In genomic region chr6:149457316-149457884, GRCh38 we compare ENCODE assay signal across 27 cellular contexts. TPM values are rescaled to one million over a fixed set of nuclear protein-coding genes. Genes with fewer than 3 reads are reported as not detected.
DNase-seq lines count a peak whose midpoint lies in the region; ATAC-seq and TF ChIP-seq lines count a peak whose summit lies in the region.
"Had no signal": no experiment of that assay in that cellular context is flagged by ENCODE, and none has a peak within 500 bp of the region (broad histone marks: within the 10 kb centered on the region; RNA-seq: fewer than 3 reads in every experiment).

No MANE protein-coding gene starts in this region.

- H3K4me2 ChIP-seq in fibroblast of lung (ENCODE audit: extremely low read depth, insufficient read depth, low read length) = no peak overlapping the region
- H3K4me2 ChIP-seq: BLaER1 had no signal

- peaks cover 3% of the 10 kb centered on the region for H4K20me1 ChIP-seq in fibroblast of lung (ENCODE audit: control insufficient read depth, extremely low read depth, insufficient read depth, low read length)

- peak overlapping the region; percentile 29 for H3K27ac Mint-ChIP-seq in stimulated activated effector memory CD8-positive, alpha-beta T cell treated with anti-CD3 and anti-CD28 coated beads, Interleukin-12 subunit alpha, Interleukin-12 subunit beta, amount 100 ng/mL, for 72 hours
- H3K27ac Mint-ChIP-seq: activated naive CD8-positive, alpha-beta T cell treated with anti-CD3 and anti-CD28 coated beads, Interleukin-2, amount 10 ng/mL, durations not matched to agents 7 days and 5 days; T-helper 1 cell treated with Interleukin-12 subunit alpha and Interleukin-12 subunit beta and Interleukin-4 antibody, amounts not matched to agents 30 μg/mL and 1 μg/mL, for 36 hours had no signal

- no peak overlapping the region for H3K27ac ChIP-seq in fibroblast of lung (ENCODE audit: insufficient read depth, low read length)
- H3K27ac ChIP-seq: BLaER1, SJSA1, skin epidermis, upper lobe of left lung had no signal

- H3K9ac ChIP-seq in fibroblast of lung (ENCODE audit: insufficient read depth, low read length) = peak overlapping the region; percentile 13
- H3K9ac ChIP-seq: BLaER1 had no signal

- no peaks in the 10 kb centered on the region for H3K9me3 Mint-ChIP-seq in stimulated activated effector memory CD8-positive, alpha-beta T cell treated with anti-CD3 and anti-CD28 coated beads, Interleukin-12 subunit alpha, Interleukin-12 subunit beta, amount 100 ng/mL, for 72 hours
- H3K9me3 Mint-ChIP-seq: activated naive CD8-positive, alpha-beta T cell treated with anti-CD3 and anti-CD28 coated beads, Interleukin-2, amount 10 ng/mL, durations not matched to agents 7 days and 5 days; T-helper 1 cell treated with Interleukin-12 subunit alpha and Interleukin-12 subunit beta and Interleukin-4 antibody, amounts not matched to agents 30 μg/mL and 1 μg/mL, for 36 hours had no signal

- H2AFZ ChIP-seq in fibroblast of lung (ENCODE audit: low read length) = no peak overlapping the region

- no peak for ATAC-seq in stimulated activated effector memory CD8-positive, alpha-beta T cell treated with anti-CD3 and anti-CD28 coated beads, Interleukin-12 subunit alpha, Interleukin-12 subunit beta, amount 100 ng/mL, for 72 hours
- ATAC-seq: left colon, Panc1 had no signal

- H3K27me3 ChIP-seq in fibroblast of lung (ENCODE audit: control insufficient read depth, insufficient read depth, low read length) = no peaks in the 10 kb centered on the region
- H3K27me3 ChIP-seq: BLaER1, SJSA1, upper lobe of left lung had no signal

- peaks cover 20% of the 10 kb centered on the region for H3K4me1 Mint-ChIP-seq in stimulated activated effector memory CD8-positive, alpha-beta T cell treated with anti-CD3 and anti-CD28 coated beads, Interleukin-12 subunit alpha, Interleukin-12 subunit beta, amount 100 ng/mL, for 72 hours

- H3K9me3 ChIP-seq in fibroblast of lung (ENCODE audit: control insufficient read depth, insufficient read depth, low read depth, low read length) = no peaks in the 10 kb centered on the region
- H3K9me3 ChIP-seq: BLaER1, heart right ventricle, SJSA1, upper lobe of left lung had no signal

- no peak overlapping the region for H3K4me3 ChIP-seq in fibroblast of lung (replicated peaks in 1 of 4; ENCODE audit: control extremely low read depth in 1 of 4, insufficient read depth in 1 of 4, low read depth in 3 of 4, low read length in 4 of 4)
- H3K4me3 ChIP-seq: BLaER1, heart right ventricle, SJSA1, skin epidermis, upper lobe of left lung had no signal

- no peaks in the 10 kb centered on the region for H3K36me3 ChIP-seq in fibroblast of lung (ENCODE audit: control insufficient read depth, insufficient read depth, low read length)
- H3K36me3 ChIP-seq: SJSA1, upper lobe of left lung had no signal

- TF ChIP-seq CTCF in fibroblast of lung (conservative IDR thresholded peaks at IDR 0.05 in 1 of 2, IDR thresholded peaks at IDR 0.05 in 1 of 2; ENCODE audit: low read depth in 1 of 2, low read length in 2 of 2) = no peak

- H3K4me3 Mint-ChIP-seq in stimulated activated effector memory CD8-positive, alpha-beta T cell treated with anti-CD3 and anti-CD28 coated beads, Interleukin-12 subunit alpha, Interleukin-12 subunit beta, amount 100 ng/mL, for 72 hours = no peak overlapping the region
- H3K4me3 Mint-ChIP-seq: activated naive CD8-positive, alpha-beta T cell treated with anti-CD3 and anti-CD28 coated beads, Interleukin-2, amount 10 ng/mL, durations not matched to agents 7 days and 5 days; naive B cell; T-helper 1 cell treated with Interleukin-12 subunit alpha and Interleukin-12 subunit beta and Interleukin-4 antibody, amounts not matched to agents 30 μg/mL and 1 μg/mL, for 36 hours had no signal

- H3K79me2 ChIP-seq in fibroblast of lung (ENCODE audit: control insufficient read depth, insufficient read depth, low read length) = no peaks in the 10 kb centered on the region

- DNase-seq in activated effector memory CD4-positive, alpha-beta T cell treated with anti-CD3 and anti-CD28 coated beads, Interleukin-2, amount 50 U/mL, for 16 hours = peak; percentile 55
- DNase-seq in activated effector memory CD4-positive, alpha-beta T cell treated with Interleukin-2 at 50 U/mL for 16 hours = no peak
- DNase-seq in NCI-H2196 (lab: John Stamatoyannopoulos, UW; ENCODE audit: unreplicated experiment) = peak; percentile 31
- DNase-seq in fibroblast of lung (ENCODE audit: low read depth in 2 of 2) = peak in 1 of 2 donors; percentile 69
- DNase-seq in stimulated activated effector memory CD8-positive, alpha-beta T cell treated with anti-CD3 and anti-CD28 coated beads, Interleukin-12 subunit alpha, Interleukin-12 subunit beta, amount 100 ng/mL, for 72 hours (ENCODE audit: low spot score in 2 of 2) = no peak
- DNase-seq in activated CD8-positive, alpha-beta memory T cell treated with anti-CD3 and anti-CD28 coated beads, Interleukin-2, amount 50 U/mL, for 48 hours = no peak
- no peak for DNase-seq in NCI-H774 (lab: John Stamatoyannopoulos, UW)
- no peak for DNase-seq in SW480 (ENCODE audit: low spot score)
- DNase-seq: activated CD4-positive, alpha-beta T cell treated with anti-CD3 and anti-CD28 coated beads for 4 hours; activated naive CD8-positive, alpha-beta T cell treated with anti-CD3 and anti-CD28 coated beads, Interleukin-2, amount 10 ng/mL, durations not matched to agents 7 days and 5 days; COR-L47; H7; heart right ventricle; Kasumi-1; left colon; MV-4-11; naive B cell; NCI-H1694 treated with DMSO at 0.1 percent for 48 hours; NCI-H446; nucleus accumbens; substantia nigra had no signal

- peaks cover 13% of the 10 kb centered on the region for H3K4me1 ChIP-seq in fibroblast of lung (ENCODE audit: control insufficient read depth, extremely low read depth, insufficient read depth, low read length)

- H3K36me3 Mint-ChIP-seq in stimulated activated effector memory CD8-positive, alpha-beta T cell treated with anti-CD3 and anti-CD28 coated beads, Interleukin-12 subunit alpha, Interleukin-12 subunit beta, amount 100 ng/mL, for 72 hours = peaks cover 100% of the 10 kb centered on the region

RNA-seq across cellular contexts. Expression of gene ZC3H12D, which starts 27.4 kb away (rescaled TPM):
- under 0.01 and 0.17 TPM in 2 replicates for total RNA-seq in fibroblast of lung
- polyA plus RNA-seq in fibroblast of lung = 0.01 TPM in 1 of 2 replicates, not detected in the other
- polyA plus RNA-seq in fibroblast of lung (2012) = not detected in 2 replicates
- not detected in 2 replicates for polyA minus RNA-seq in fibroblast of lung (ENCODE audit: low replicate concordance)
- total RNA-seq: SJSA1 had no signal

RNA-seq across cellular contexts. Expression of gene SUMO4, which starts 57.3 kb away (rescaled TPM):
- total RNA-seq in fibroblast of lung = 1.0 and 2.1 TPM in 2 replicates
- not detected in 2 replicates for polyA plus RNA-seq in fibroblast of lung
- polyA plus RNA-seq in fibroblast of lung (2012) = not detected in 2 replicates
- polyA minus RNA-seq in fibroblast of lung (ENCODE audit: low replicate concordance) = not detected in 2 replicates

Comparison
In these comparisons a context has a peak if more than half of its experiments do, and no peak if none do; other contexts are left out.
1. DNase-seq: peak in activated effector memory CD4-positive, alpha-beta T cell treated with anti-CD3 and anti-CD28 coated beads, Interleukin-2, amount 50 U/mL, for 16 hours (single experiment) and NCI-H2196 (single experiment); none in activated effector memory CD4-positive, alpha-beta T cell treated with Interleukin-2 at 50 U/mL for 16 hours (single experiment), stimulated activated effector memory CD8-positive, alpha-beta T cell treated with anti-CD3 and anti-CD28 coated beads, Interleukin-12 subunit alpha, Interleukin-12 subunit beta, amount 100 ng/mL, for 72 hours (0 of 2), activated CD8-positive, alpha-beta memory T cell treated with anti-CD3 and anti-CD28 coated beads, Interleukin-2, amount 50 U/mL, for 48 hours (single experiment), NCI-H774 (single experiment) and SW480 (single experiment).